In the genomic region with DNA sequence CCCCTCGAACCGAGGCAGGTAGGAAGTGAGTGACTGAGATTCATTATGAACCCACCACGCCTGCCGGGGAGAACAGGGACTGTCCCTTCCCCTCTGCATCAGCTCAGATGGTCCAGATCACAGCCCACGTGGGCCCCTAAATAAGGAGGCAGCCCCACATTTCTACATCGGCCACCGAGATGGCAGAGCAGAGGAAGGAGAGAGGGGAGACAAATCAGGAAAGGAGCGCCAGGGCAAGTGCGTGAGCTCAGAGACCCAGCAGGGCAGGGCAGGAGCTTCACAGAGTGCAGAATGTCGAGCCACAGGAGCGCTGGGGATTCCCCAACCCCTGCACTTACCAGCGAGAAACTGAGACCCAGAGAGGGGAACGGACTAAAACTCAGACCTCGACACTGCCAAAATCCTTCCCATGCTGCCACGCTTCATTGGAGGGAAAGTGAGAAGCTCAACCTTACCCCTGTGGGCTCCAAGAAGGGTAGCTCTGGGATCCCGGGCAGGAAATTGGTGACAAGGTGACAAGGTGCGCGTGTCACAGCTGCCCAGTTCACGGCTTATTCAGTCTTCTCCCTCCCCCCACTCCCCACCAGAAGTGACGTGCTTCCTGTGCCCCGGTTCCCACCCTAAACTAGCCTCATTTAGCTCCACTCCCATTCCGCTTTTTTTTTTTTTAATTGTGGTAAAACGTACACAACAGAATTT, we compare ENCODE assay signal across 1 cellular context.
A peak's percentile ranks its signal among the peaks of the same experiment; 100 is the strongest.
TF ChIP-seq lines count a peak whose summit lies in the region.

A gene (minus strand): TSS at position 566 of the 699 bp plus-strand sequence. CDS start 13,942 bp downstream, outside the sequence.

TF ChIP-seq in HepG2, 621 proteins besides CTCF, POLR2A, EP300 and RAD21 (continued from another document):
- TF ChIP-seq, protein P1, sequence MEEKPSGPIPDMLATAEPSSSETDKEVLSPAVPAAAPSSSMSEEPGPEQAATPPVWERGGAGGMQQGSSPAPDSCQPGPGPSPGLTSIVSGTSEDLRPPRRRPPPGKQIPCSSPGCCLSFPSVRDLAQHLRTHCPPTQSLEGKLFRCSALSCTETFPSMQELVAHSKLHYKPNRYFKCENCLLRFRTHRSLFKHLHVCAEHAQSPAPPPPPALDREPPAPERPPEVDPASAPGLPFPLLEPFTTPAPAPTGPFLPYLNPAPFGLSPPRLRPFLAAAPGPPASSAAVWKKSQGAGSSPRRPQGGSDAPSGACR (CRISPR knock-in tag; IDR thresholded peaks at IDR 0.05): no peak
- TF ChIP-seq HOXA7 (CRISPR knock-in tag; IDR thresholded peaks at IDR 0.05): no peak
- TF ChIP-seq, protein P2, sequence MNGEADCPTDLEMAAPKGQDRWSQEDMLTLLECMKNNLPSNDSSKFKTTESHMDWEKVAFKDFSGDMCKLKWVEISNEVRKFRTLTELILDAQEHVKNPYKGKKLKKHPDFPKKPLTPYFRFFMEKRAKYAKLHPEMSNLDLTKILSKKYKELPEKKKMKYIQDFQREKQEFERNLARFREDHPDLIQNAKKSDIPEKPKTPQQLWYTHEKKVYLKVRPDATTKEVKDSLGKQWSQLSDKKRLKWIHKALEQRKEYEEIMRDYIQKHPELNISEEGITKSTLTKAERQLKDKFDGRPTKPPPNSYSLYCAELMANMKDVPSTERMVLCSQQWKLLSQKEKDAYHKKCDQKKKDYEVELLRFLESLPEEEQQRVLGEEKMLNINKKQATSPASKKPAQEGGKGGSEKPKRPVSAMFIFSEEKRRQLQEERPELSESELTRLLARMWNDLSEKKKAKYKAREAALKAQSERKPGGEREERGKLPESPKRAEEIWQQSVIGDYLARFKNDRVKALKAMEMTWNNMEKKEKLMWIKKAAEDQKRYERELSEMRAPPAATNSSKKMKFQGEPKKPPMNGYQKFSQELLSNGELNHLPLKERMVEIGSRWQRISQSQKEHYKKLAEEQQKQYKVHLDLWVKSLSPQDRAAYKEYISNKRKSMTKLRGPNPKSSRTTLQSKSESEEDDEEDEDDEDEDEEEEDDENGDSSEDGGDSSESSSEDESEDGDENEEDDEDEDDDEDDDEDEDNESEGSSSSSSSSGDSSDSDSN (CRISPR knock-in tag; IDR thresholded peaks at IDR 0.05): no peak
- no peak for TF ChIP-seq SUZ12 (IDR thresholded peaks at IDR 0.05; ENCODE audit: low read depth, low read length)
- no peak for TF ChIP-seq NFE2 (CRISPR knock-in tag; IDR thresholded peaks at IDR 0.05)
- TF ChIP-seq JUN (CRISPR knock-in tag; IDR thresholded peaks at IDR 0.05): no peak
- TF ChIP-seq ETV5 (CRISPR knock-in tag; IDR thresholded peaks at IDR 0.05; ENCODE audit: borderline replicate concordance): no peak
- 0 out of 2 replicates have a peak, but pooled peaks have one; percentile 42 for TF ChIP-seq GABPB1 (CRISPR knock-in tag; IDR thresholded peaks at IDR 0.05)
- TF ChIP-seq ZFP62 (CRISPR knock-in tag; IDR thresholded peaks at IDR 0.05): no peak
- TF ChIP-seq MBD4 (IDR thresholded peaks at IDR 0.05; ENCODE audit: borderline replicate concordance, low read length): no peak
- peak; percentile 79; the same call in 1 of the 2 replicates for TF ChIP-seq ZNF598 (CRISPR knock-in tag; IDR thresholded peaks at IDR 0.05; ENCODE audit: borderline replicate concordance)
- TF ChIP-seq, protein P3, sequence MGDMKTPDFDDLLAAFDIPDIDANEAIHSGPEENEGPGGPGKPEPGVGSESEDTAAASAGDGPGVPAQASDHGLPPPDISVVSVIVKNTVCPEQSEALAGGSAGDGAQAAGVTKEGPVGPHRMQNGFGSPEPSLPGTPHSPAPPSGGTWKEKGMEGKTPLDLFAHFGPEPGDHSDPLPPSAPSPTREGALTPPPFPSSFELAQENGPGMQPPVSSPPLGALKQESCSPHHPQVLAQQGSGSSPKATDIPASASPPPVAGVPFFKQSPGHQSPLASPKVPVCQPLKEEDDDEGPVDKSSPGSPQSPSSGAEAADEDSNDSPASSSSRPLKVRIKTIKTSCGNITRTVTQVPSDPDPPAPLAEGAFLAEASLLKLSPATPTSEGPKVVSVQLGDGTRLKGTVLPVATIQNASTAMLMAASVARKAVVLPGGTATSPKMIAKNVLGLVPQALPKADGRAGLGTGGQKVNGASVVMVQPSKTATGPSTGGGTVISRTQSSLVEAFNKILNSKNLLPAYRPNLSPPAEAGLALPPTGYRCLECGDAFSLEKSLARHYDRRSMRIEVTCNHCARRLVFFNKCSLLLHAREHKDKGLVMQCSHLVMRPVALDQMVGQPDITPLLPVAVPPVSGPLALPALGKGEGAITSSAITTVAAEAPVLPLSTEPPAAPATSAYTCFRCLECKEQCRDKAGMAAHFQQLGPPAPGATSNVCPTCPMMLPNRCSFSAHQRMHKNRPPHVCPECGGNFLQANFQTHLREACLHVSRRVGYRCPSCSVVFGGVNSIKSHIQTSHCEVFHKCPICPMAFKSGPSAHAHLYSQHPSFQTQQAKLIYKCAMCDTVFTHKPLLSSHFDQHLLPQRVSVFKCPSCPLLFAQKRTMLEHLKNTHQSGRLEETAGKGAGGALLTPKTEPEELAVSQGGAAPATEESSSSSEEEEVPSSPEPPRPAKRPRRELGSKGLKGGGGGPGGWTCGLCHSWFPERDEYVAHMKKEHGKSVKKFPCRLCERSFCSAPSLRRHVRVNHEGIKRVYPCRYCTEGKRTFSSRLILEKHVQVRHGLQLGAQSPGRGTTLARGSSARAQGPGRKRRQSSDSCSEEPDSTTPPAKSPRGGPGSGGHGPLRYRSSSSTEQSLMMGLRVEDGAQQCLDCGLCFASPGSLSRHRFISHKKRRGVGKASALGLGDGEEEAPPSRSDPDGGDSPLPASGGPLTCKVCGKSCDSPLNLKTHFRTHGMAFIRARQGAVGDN (CRISPR knock-in tag; IDR thresholded peaks at IDR 0.05): peak; percentile 72
- TF ChIP-seq ZNF317 (CRISPR knock-in tag; IDR thresholded peaks at IDR 0.05): no peak
- TF ChIP-seq, protein P4, sequence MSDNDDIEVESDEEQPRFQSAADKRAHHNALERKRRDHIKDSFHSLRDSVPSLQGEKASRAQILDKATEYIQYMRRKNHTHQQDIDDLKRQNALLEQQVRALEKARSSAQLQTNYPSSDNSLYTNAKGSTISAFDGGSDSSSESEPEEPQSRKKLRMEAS (IDR thresholded peaks at IDR 0.05): 0 out of 2 replicates have a peak, but pooled peaks have one; percentile 13
- 0 out of 2 replicates have a peak, but pooled peaks have one; percentile 18 for TF ChIP-seq ZNF501 (CRISPR knock-in tag; IDR thresholded peaks at IDR 0.05)
- TF ChIP-seq ZNF777 (CRISPR knock-in tag; IDR thresholded peaks at IDR 0.05): no peak
- TF ChIP-seq ZNF10 (CRISPR knock-in tag; IDR thresholded peaks at IDR 0.05; ENCODE audit: borderline replicate concordance, low read depth): no peak
- TF ChIP-seq ZNF333 (CRISPR knock-in tag; IDR thresholded peaks at IDR 0.05; ENCODE audit: borderline replicate concordance): no peak
- no peak for TF ChIP-seq NFYB (CRISPR knock-in tag; IDR thresholded peaks at IDR 0.05)
- 0 out of 2 replicates have a peak, but pooled peaks have one; percentile 58 for TF ChIP-seq ZNF547 (CRISPR knock-in tag; IDR thresholded peaks at IDR 0.05)
- no peak for TF ChIP-seq SNAI1 (CRISPR knock-in tag; IDR thresholded peaks at IDR 0.05; ENCODE audit: borderline replicate concordance)
- TF ChIP-seq, protein P5, sequence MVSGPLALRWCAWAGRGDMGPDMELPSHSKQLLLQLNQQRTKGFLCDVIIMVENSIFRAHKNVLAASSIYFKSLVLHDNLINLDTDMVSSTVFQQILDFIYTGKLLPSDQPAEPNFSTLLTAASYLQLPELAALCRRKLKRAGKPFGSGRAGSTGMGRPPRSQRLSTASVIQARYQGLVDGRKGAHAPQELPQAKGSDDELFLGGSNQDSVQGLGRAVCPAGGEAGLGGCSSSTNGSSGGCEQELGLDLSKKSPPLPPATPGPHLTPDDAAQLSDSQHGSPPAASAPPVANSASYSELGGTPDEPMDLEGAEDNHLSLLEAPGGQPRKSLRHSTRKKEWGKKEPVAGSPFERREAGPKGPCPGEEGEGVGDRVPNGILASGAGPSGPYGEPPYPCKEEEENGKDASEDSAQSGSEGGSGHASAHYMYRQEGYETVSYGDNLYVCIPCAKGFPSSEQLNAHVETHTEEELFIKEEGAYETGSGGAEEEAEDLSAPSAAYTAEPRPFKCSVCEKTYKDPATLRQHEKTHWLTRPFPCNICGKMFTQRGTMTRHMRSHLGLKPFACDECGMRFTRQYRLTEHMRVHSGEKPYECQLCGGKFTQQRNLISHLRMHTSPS (CRISPR knock-in tag; IDR thresholded peaks at IDR 0.05; ENCODE audit: low read depth): 0 out of 2 replicates have a peak, but pooled peaks have one; percentile 25
- TF ChIP-seq REPIN1 (CRISPR knock-in tag; IDR thresholded peaks at IDR 0.05; ENCODE audit: borderline replicate concordance, low read depth): no peak
- no peak for TF ChIP-seq CBX5 (CRISPR knock-in tag; IDR thresholded peaks at IDR 0.05; ENCODE audit: borderline replicate concordance)
- TF ChIP-seq TGIF2 (CRISPR knock-in tag; IDR thresholded peaks at IDR 0.05): no peak
- TF ChIP-seq, protein P6, sequence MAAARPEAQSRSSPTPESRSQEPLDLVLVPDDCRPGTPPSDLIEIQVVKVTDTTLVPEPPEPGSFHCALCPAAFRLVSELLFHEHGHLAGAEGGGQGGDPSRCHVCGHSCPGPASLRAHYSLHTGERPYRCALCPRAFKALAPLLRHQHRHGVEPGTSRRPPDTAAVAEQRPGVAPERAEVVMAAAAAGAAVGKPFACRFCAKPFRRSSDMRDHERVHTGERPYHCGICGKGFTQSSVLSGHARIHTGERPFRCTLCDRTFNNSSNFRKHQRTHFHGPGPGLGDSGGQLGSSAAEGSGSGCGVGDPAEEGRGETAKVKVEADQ (CRISPR knock-in tag; IDR thresholded peaks at IDR 0.05; ENCODE audit: borderline replicate concordance): no peak
- no peak for TF ChIP-seq DPF2 (CRISPR knock-in tag; IDR thresholded peaks at IDR 0.05; ENCODE audit: borderline replicate concordance, low read depth)
- TF ChIP-seq PTBP1 (IDR thresholded peaks at IDR 0.05; ENCODE audit: low read depth, low read length, poor library complexity, severe bottlenecking): no peak
